Comparison of ENCODE assay signal across 34 cellular contexts in the genomic region with DNA sequence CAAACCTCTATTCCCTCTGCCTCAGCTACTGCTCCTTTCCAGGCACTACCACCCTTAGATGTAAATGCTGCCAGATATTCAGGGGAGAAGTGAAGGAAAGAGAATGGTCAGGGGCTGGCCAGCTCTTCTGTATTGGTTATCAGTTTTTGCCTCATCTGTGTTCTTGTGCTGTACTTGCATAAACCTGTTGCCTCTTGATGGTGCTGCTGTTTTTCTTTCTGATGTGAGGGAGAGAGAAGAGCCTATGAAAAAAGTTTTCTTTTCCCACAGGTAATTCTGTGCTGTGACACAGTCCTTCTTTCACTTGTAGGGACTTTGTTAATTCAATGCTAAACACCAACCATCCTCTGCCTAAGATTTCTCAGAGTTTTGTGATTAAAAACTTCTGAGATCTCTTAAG. TPM values are rescaled to one million over a fixed set of nuclear protein-coding genes. Genes with fewer than 3 reads are reported as not detected.
"Had no signal": no experiment of that assay in that cellular context is flagged by ENCODE, and none has a peak within 500 bp of the region (broad histone marks: within the 10 kb centered on the region; RNA-seq: fewer than 3 reads in every experiment).

No MANE protein-coding gene starts in this region.

- H3K27ac Mint-ChIP-seq: activated CD4-positive, alpha-beta memory T cell treated with anti-CD3 and anti-CD28 coated beads, Interleukin-2, amount 10 ng/mL, durations not matched to agents 7 days and 5 days; activated CD4-positive, alpha-beta T cell treated with anti-CD3 and anti-CD28 coated beads, Interleukin-2, amount 10 ng/mL, durations not matched to agents 7 days and 5 days; activated naive CD4-positive, alpha-beta T cell treated with anti-CD3 and anti-CD28 coated beads, Interleukin-2, amount 10 ng/mL, durations not matched to agents 7 days and 5 days; activated naive CD4-positive, alpha-beta T cell treated with anti-CD3 and anti-CD28 coated beads, Interleukin-2, amount 50 U/mL, for 72 hours; activated naive CD8-positive, alpha-beta T cell treated with anti-CD3 and anti-CD28 coated beads, Interleukin-2, amount 10 ng/mL, durations not matched to agents 7 days and 5 days; activated T-cell treated with anti-CD3 and anti-CD28 coated beads, Interleukin-2, amount 50 U/mL, for 24 hours; activated T-cell treated with anti-CD3 and anti-CD28 coated beads, Interleukin-2, amount 50 U/mL, for 72 hours; brain; WTC11 had no signal

- H3K79me2 ChIP-seq: hepatocyte had no signal

- H3K9me3 ChIP-seq: ascending aorta, breast epithelium, colonic mucosa, esophagus squamous epithelium, gastroesophageal sphincter, heart right ventricle had no signal

- H3K27me3 ChIP-seq: ascending aorta, breast epithelium, cardiac muscle cell, colonic mucosa, esophagus squamous epithelium, gastroesophageal sphincter, heart right ventricle, hepatocyte had no signal

- H3K9me3 Mint-ChIP-seq: activated CD4-positive, alpha-beta memory T cell treated with anti-CD3 and anti-CD28 coated beads, Interleukin-2, amount 10 ng/mL, durations not matched to agents 7 days and 5 days; activated CD4-positive, alpha-beta T cell treated with anti-CD3 and anti-CD28 coated beads, Interleukin-2, amount 10 ng/mL, durations not matched to agents 7 days and 5 days; activated naive CD4-positive, alpha-beta T cell treated with anti-CD3 and anti-CD28 coated beads, Interleukin-2, amount 10 ng/mL, durations not matched to agents 7 days and 5 days; activated naive CD4-positive, alpha-beta T cell treated with anti-CD3 and anti-CD28 coated beads, Interleukin-2, amount 50 U/mL, for 72 hours; activated naive CD8-positive, alpha-beta T cell treated with anti-CD3 and anti-CD28 coated beads, Interleukin-2, amount 10 ng/mL, durations not matched to agents 7 days and 5 days; activated T-cell treated with anti-CD3 and anti-CD28 coated beads, Interleukin-2, amount 50 U/mL, for 24 hours; activated T-cell treated with anti-CD3 and anti-CD28 coated beads, Interleukin-2, amount 50 U/mL, for 72 hours; brain; WTC11 had no signal

- H3K4me1 ChIP-seq: ascending aorta, breast epithelium, colonic mucosa, esophagus squamous epithelium, gastroesophageal sphincter, heart right ventricle had no signal

- H3K36me3 ChIP-seq: ascending aorta, breast epithelium, cardiac muscle cell, colonic mucosa, esophagus squamous epithelium, gastroesophageal sphincter, heart right ventricle had no signal

- DNase-seq: activated CD4-positive, alpha-beta memory T cell treated with anti-CD3 and anti-CD28 coated beads, Interleukin-2, amount 10 ng/mL, durations not matched to agents 7 days and 5 days; activated CD4-positive, alpha-beta T cell treated with anti-CD3 and anti-CD28 coated beads for 1 hour; activated CD4-positive, alpha-beta T cell treated with anti-CD3 and anti-CD28 coated beads for 4 hours; activated CD4-positive, alpha-beta T cell treated with anti-CD3 and anti-CD28 coated beads, Interleukin-2, amount 10 ng/mL, durations not matched to agents 7 days and 5 days; activated CD4-positive, alpha-beta T cell treated with anti-CD3 and anti-CD28 coated beads, Interleukin-2, amount 50 U/mL, for 4 hours; activated CD8-positive, alpha-beta memory T cell treated with anti-CD3 and anti-CD28 coated beads, Interleukin-2, amount 50 U/mL, for 48 hours; activated gamma-delta T cell; activated naive CD4-positive, alpha-beta T cell; activated naive CD4-positive, alpha-beta T cell treated with anti-CD3 and anti-CD28 coated beads, Interleukin-2, amount 10 ng/mL, durations not matched to agents 7 days and 5 days; activated naive CD8-positive, alpha-beta T cell treated with anti-CD3 and anti-CD28 coated beads, Interleukin-2, amount 10 ng/mL, durations not matched to agents 7 days and 5 days; activated T-cell treated with anti-CD3 and anti-CD28 coated beads for 4 hours; activated T-cell treated with anti-CD3 and anti-CD28 coated beads, Interleukin-2, amount 50 U/mL, for 24 hours; activated T-cell treated with anti-CD3 and anti-CD28 coated beads, Interleukin-2, amount 50 U/mL, for 72 hours; central memory CD4-positive, alpha-beta T cell; cerebellar nuclear complex; colonic mucosa; effector CD8-positive, alpha-beta T cell; esophagus squamous epithelium; foreskin melanocyte; heart right ventricle had no signal

- H3K4me3 Mint-ChIP-seq: activated CD4-positive, alpha-beta memory T cell treated with anti-CD3 and anti-CD28 coated beads, Interleukin-2, amount 10 ng/mL, durations not matched to agents 7 days and 5 days; activated CD4-positive, alpha-beta T cell treated with anti-CD3 and anti-CD28 coated beads, Interleukin-2, amount 10 ng/mL, durations not matched to agents 7 days and 5 days; activated naive CD4-positive, alpha-beta T cell treated with anti-CD3 and anti-CD28 coated beads, Interleukin-2, amount 10 ng/mL, durations not matched to agents 7 days and 5 days; activated naive CD8-positive, alpha-beta T cell treated with anti-CD3 and anti-CD28 coated beads, Interleukin-2, amount 10 ng/mL, durations not matched to agents 7 days and 5 days; activated T-cell treated with anti-CD3 and anti-CD28 coated beads, Interleukin-2, amount 50 U/mL, for 24 hours; activated T-cell treated with anti-CD3 and anti-CD28 coated beads, Interleukin-2, amount 50 U/mL, for 72 hours; brain; WTC11 had no signal

- H3K27ac ChIP-seq: ascending aorta, breast epithelium, cardiac muscle cell, colonic mucosa, epithelial cell of prostate, esophagus squamous epithelium, gastroesophageal sphincter, heart right ventricle, hepatocyte had no signal

- H3K4me2 ChIP-seq: hepatocyte had no signal

- FAIRE-seq: endometrium, endothelial cell of umbilical vein had no signal

- H2AFZ ChIP-seq: hepatocyte had no signal

- ATAC-seq: activated naive CD4-positive, alpha-beta T cell treated with anti-CD3 and anti-CD28 coated beads, Interleukin-2, amount 50 U/mL, for 72 hours; activated T-cell treated with anti-CD3 and anti-CD28 coated beads, Interleukin-2, amount 50 U/mL, for 72 hours; gastroesophageal sphincter; heart right ventricle; WTC11 had no signal

- H3K4me3 ChIP-seq: ascending aorta, breast epithelium, cardiac muscle cell, colonic mucosa, esophagus squamous epithelium, gastroesophageal sphincter, heart right ventricle, hepatocyte had no signal

- H3K36me3 Mint-ChIP-seq: activated naive CD4-positive, alpha-beta T cell treated with anti-CD3 and anti-CD28 coated beads, Interleukin-2, amount 10 ng/mL, durations not matched to agents 7 days and 5 days; activated naive CD4-positive, alpha-beta T cell treated with anti-CD3 and anti-CD28 coated beads, Interleukin-2, amount 50 U/mL, for 72 hours; activated naive CD8-positive, alpha-beta T cell treated with anti-CD3 and anti-CD28 coated beads, Interleukin-2, amount 10 ng/mL, durations not matched to agents 7 days and 5 days; brain; WTC11 had no signal

- H3K4me1 Mint-ChIP-seq: activated CD4-positive, alpha-beta memory T cell treated with anti-CD3 and anti-CD28 coated beads, Interleukin-2, amount 10 ng/mL, durations not matched to agents 7 days and 5 days; activated CD4-positive, alpha-beta T cell treated with anti-CD3 and anti-CD28 coated beads, Interleukin-2, amount 10 ng/mL, durations not matched to agents 7 days and 5 days; activated naive CD4-positive, alpha-beta T cell treated with anti-CD3 and anti-CD28 coated beads, Interleukin-2, amount 10 ng/mL, durations not matched to agents 7 days and 5 days; activated naive CD8-positive, alpha-beta T cell treated with anti-CD3 and anti-CD28 coated beads, Interleukin-2, amount 10 ng/mL, durations not matched to agents 7 days and 5 days; brain had no signal

RNA-seq across cellular contexts. Expression of gene STK31, which starts 57.5 kb away (rescaled TPM):
- total RNA-seq: fibroblast of villous mesenchyme, glomerular endothelial cell had no signal
- polyA plus RNA-seq: endothelial cell of umbilical vein, fibroblast of lung had no signal
